8 cellular contexts compared by ENCODE assay signal in genomic region chr15:98658831-98659699, GRCh38. TPM values are rescaled to one million over a fixed set of nuclear protein-coding genes. Genes with fewer than 3 reads are reported as not detected.
A peak's percentile ranks its signal among the peaks of the same experiment; 100 is the strongest.
DNase-seq lines count a peak whose midpoint lies in the region; TF ChIP-seq lines count a peak whose summit lies in the region.

No MANE protein-coding gene starts in this region.

- peaks cover 99% of the 10 kb centered on the region for H3K79me2 ChIP-seq in neural cell (replicated peaks; ENCODE audit: insufficient read depth, low read length)

- no peak overlapping the region for H3K27ac ChIP-seq in esophagus squamous epithelium
- no peak overlapping the region for H3K27ac ChIP-seq in neural cell (ENCODE audit: low read length)

- H3K9me2 ChIP-seq in neural cell (ENCODE audit: insufficient read depth, low read length): no peaks in the 10 kb centered on the region

- H3K4me1 ChIP-seq in esophagus squamous epithelium: peaks cover 0 to 95% (median 30%) of the 10 kb centered on the region in 3 donors

- WGBS in esophagus squamous epithelium, 2 donors: 32 to 37% methylated on average over 7 of the region's 7 CpGs

- H3K9ac ChIP-seq in neural cell (ENCODE audit: low read length): no peak overlapping the region

- no peak overlapping the region for H3K4me2 ChIP-seq in neural cell (ENCODE audit: low read length)

- H3F3A ChIP-seq in neural cell (ENCODE audit: insufficient read depth, low read length, poor library complexity, severe bottlenecking): no peaks in the 10 kb centered on the region

- no peak for TF ChIP-seq POLR2A in esophagus squamous epithelium (IDR thresholded peaks at IDR 0.05)

- H3K9me3 ChIP-seq in esophagus squamous epithelium (no peaks in the 10 kb centered on the region), neural cell (ENCODE audit: low read length) (no peaks in the 10 kb centered on the region)

- intact Hi-C loops in esophagus squamous epithelium (cut with DNase I): no loop called here

- H2AFZ ChIP-seq in neural cell (ENCODE audit: low read depth, low read length): no peak overlapping the region

- DNase-seq in AG08395 (ENCODE audit: low spot score): peak; percentile 55
- peak; percentile 75 for DNase-seq in GM03348 (ENCODE audit: low spot score)
- DNase-seq in H4 (ENCODE audit: low spot score): peak; percentile 54
- no peak for DNase-seq in LNCaP clone FGC (ENCODE audit: low read depth)
- peak; percentile 63 for DNase-seq in SW480 (ENCODE audit: low spot score)
- DNase-seq in esophagus squamous epithelium (lab: John Stamatoyannopoulos, UW): no peak
- DNase-seq in NCI-H2107 (lab: John Stamatoyannopoulos, UW): no peak

- H4K20me1 ChIP-seq in neural cell (ENCODE audit: insufficient read depth): peaks cover 7% of the 10 kb centered on the region

- H3K4me3 ChIP-seq in LNCaP clone FGC (ENCODE audit: low read depth, low read length): 0 out of 2 replicates have a peak overlapping the region, but pooled peaks have one; percentile 16
- no peak overlapping the region for H3K4me3 ChIP-seq in esophagus squamous epithelium
- no peak overlapping the region for H3K4me3 ChIP-seq in neural cell (ENCODE audit: low read length)

- H3K36me3 ChIP-seq in esophagus squamous epithelium: no peaks in the 10 kb centered on the region
- H3K36me3 ChIP-seq in neural cell (ENCODE audit: insufficient read depth, low read length): no peaks in the 10 kb centered on the region

- TF ChIP-seq CTCF in LNCaP clone FGC (IDR thresholded peaks at IDR 0.05; ENCODE audit: control insufficient read depth, extremely low read depth, insufficient read depth): peak; percentile 92
- TF ChIP-seq CTCF in esophagus squamous epithelium (IDR thresholded peaks at IDR 0.05): peak; percentile 66 to 86 (median 76)
- peak; percentile 86 for TF ChIP-seq CTCF in neural cell (IDR thresholded peaks at IDR 0.05; ENCODE audit: poor library complexity, severe bottlenecking)

- no peaks in the 10 kb centered on the region for H3K27me3 ChIP-seq in esophagus squamous epithelium
- no peaks in the 10 kb centered on the region for H3K27me3 ChIP-seq in neural cell (ENCODE audit: insufficient read depth, low read depth, low read length)

- no peak for TF ChIP-seq EP300 in neural cell (conservative IDR thresholded peaks at IDR 0.05; ENCODE audit: poor library complexity, severe bottlenecking)

- TF ChIP-seq RAD21 in neural cell (conservative IDR thresholded peaks at IDR 0.05): peak; percentile 70

TF ChIP-seq in neural cell, 6 proteins besides CTCF, POLR2A, EP300 and RAD21:
- TF ChIP-seq EZH2 (IDR thresholded peaks at IDR 0.05; ENCODE audit: borderline replicate concordance, insufficient read depth, low read length, poor library complexity, severe bottlenecking): no peak
- peak; percentile 75 for TF ChIP-seq SMC3 (conservative IDR thresholded peaks at IDR 0.05; ENCODE audit: poor library complexity)

RNA-seq across cellular contexts. Expression of gene IGF1R, which starts 10.7 kb away (rescaled TPM):
- total RNA-seq in H4 (2014; rRNA removed; shearing (Covaris generic)): 15.5 TPM in 2 replicates
- 10 to 100 TPM; 20.5 to 54.8 (median 40.4) TPM for total RNA-seq in esophagus squamous epithelium
- 10.9 and 12.3 TPM in 2 replicates for polyA plus RNA-seq in neural cell
- polyA minus RNA-seq in neural cell: 61.8 and 74.4 TPM in 2 replicates

Comparison
In these comparisons a context has a peak if more than half of its experiments do, and no peak if none do; other contexts are left out.
1. DNase-seq: peak in AG08395 (single experiment), GM03348 (single experiment), H4 (single experiment) and SW480 (single experiment); none in LNCaP clone FGC (single experiment), esophagus squamous epithelium (single experiment) and NCI-H2107 (single experiment).
2. Peak in every context shown above with its lines, with median percentiles within 50 percentile points of each other: CTCF ChIP-seq.